ENCODE assay signal across 8 cellular contexts in genomic region chr9:89418112-89418872, GRCh38.
DNase-seq lines count a peak whose midpoint lies in the region; ATAC-seq and TF ChIP-seq lines count a peak whose summit lies in the region.

No MANE protein-coding gene starts in this region.

- H3K36me3 Mint-ChIP-seq in activated CD8-positive, alpha-beta memory T cell treated with anti-CD3 and anti-CD28 coated beads, Interleukin-2, amount 10 ng/mL, durations not matched to agents 7 days and 5 days: peaks cover 71% of the 10 kb centered on the region
- peaks cover 73% of the 10 kb centered on the region for H3K36me3 Mint-ChIP-seq in activated naive CD8-positive, alpha-beta T cell treated with anti-CD3 and anti-CD28 coated beads, Interleukin-2, amount 50 U/mL, for 24 hours (ENCODE audit: low read depth)

- ATAC-seq in activated CD8-positive, alpha-beta memory T cell treated with anti-CD3 and anti-CD28 coated beads, Interleukin-2, amount 10 ng/mL, durations not matched to agents 7 days and 5 days: peak; percentile 1
- peak; percentile 17 for ATAC-seq in HG03354 (IDR thresholded peaks at IDR 0.05; ENCODE audit: poor library complexity, severe bottlenecking, unreplicated experiment)
- ATAC-seq in activated naive CD8-positive, alpha-beta T cell treated with anti-CD3 and anti-CD28 coated beads, Interleukin-2, amount 50 U/mL, for 24 hours: no peak
- ATAC-seq in stimulated activated naive CD8-positive, alpha-beta T cell treated with anti-CD3 and anti-CD28 coated beads, Interleukin-15, amount 100 ng/mL, for 72 hours: no peak

- H3K27ac Mint-ChIP-seq in activated CD8-positive, alpha-beta memory T cell treated with anti-CD3 and anti-CD28 coated beads, Interleukin-2, amount 10 ng/mL, durations not matched to agents 7 days and 5 days: peak overlapping the region; percentile 97
- peak overlapping the region; percentile 100 for H3K27ac Mint-ChIP-seq in activated naive CD8-positive, alpha-beta T cell treated with anti-CD3 and anti-CD28 coated beads, Interleukin-2, amount 50 U/mL, for 24 hours
- H3K27ac Mint-ChIP-seq in stimulated activated naive CD8-positive, alpha-beta T cell treated with anti-CD3 and anti-CD28 coated beads, Interleukin-15, amount 100 ng/mL, for 72 hours: peak overlapping the region; percentile 93 to 99

- no peaks in the 10 kb centered on the region for H3K36me3 ChIP-seq in PC-9 (ENCODE audit: low read depth)

- H3K4me3 ChIP-seq in PC-9: no peak overlapping the region

- H3K9me3 Mint-ChIP-seq in activated CD8-positive, alpha-beta memory T cell treated with anti-CD3 and anti-CD28 coated beads, Interleukin-2, amount 10 ng/mL, durations not matched to agents 7 days and 5 days (ENCODE audit: low read depth): no peaks in the 10 kb centered on the region
- H3K9me3 Mint-ChIP-seq in activated naive CD8-positive, alpha-beta T cell treated with anti-CD3 and anti-CD28 coated beads, Interleukin-2, amount 50 U/mL, for 24 hours: peaks cover 10% of the 10 kb centered on the region
- H3K9me3 Mint-ChIP-seq in stimulated activated naive CD8-positive, alpha-beta T cell treated with anti-CD3 and anti-CD28 coated beads, Interleukin-15, amount 100 ng/mL, for 72 hours: peaks cover 19 to 20% of the 10 kb centered on the region in 2 donors

- H3K27me3 ChIP-seq in PC-9 (ENCODE audit: insufficient read depth, low read depth): no peaks in the 10 kb centered on the region

- H3F3A ChIP-seq in PC-9 (ENCODE audit: insufficient read depth, low read depth): peaks cover 3% of the 10 kb centered on the region; the same call in 1 of the 2 replicates

- peaks cover 98% of the 10 kb centered on the region for H3K4me1 Mint-ChIP-seq in activated CD8-positive, alpha-beta memory T cell treated with anti-CD3 and anti-CD28 coated beads, Interleukin-2, amount 10 ng/mL, durations not matched to agents 7 days and 5 days
- peaks cover 95% of the 10 kb centered on the region for H3K4me1 Mint-ChIP-seq in activated naive CD8-positive, alpha-beta T cell treated with anti-CD3 and anti-CD28 coated beads, Interleukin-2, amount 50 U/mL, for 24 hours
- H3K4me1 Mint-ChIP-seq in stimulated activated naive CD8-positive, alpha-beta T cell treated with anti-CD3 and anti-CD28 coated beads, Interleukin-15, amount 100 ng/mL, for 72 hours: peaks cover 100% of the 10 kb centered on the region

- H3K4me3 Mint-ChIP-seq in activated CD8-positive, alpha-beta memory T cell treated with anti-CD3 and anti-CD28 coated beads, Interleukin-2, amount 10 ng/mL, durations not matched to agents 7 days and 5 days: peak overlapping the region; percentile 91
- peak overlapping the region; percentile 81 for H3K4me3 Mint-ChIP-seq in activated naive CD8-positive, alpha-beta T cell treated with anti-CD3 and anti-CD28 coated beads, Interleukin-2, amount 50 U/mL, for 24 hours
- H3K4me3 Mint-ChIP-seq in stimulated activated naive CD8-positive, alpha-beta T cell treated with anti-CD3 and anti-CD28 coated beads, Interleukin-15, amount 100 ng/mL, for 72 hours: peak overlapping the region; percentile 80 to 83

- no peaks in the 10 kb centered on the region for H3K9me3 ChIP-seq in PC-9 (ENCODE audit: insufficient read depth, low read depth)

- no peak for DNase-seq in activated CD8-positive, alpha-beta memory T cell treated with anti-CD3 and anti-CD28 coated beads, Interleukin-2, amount 10 ng/mL, durations not matched to agents 7 days and 5 days
- no peak for DNase-seq in activated CD8-positive, alpha-beta memory T cell treated with anti-CD3 and anti-CD28 coated beads, Interleukin-2, amount 50 U/mL, for 48 hours
- no peak for DNase-seq in activated naive CD8-positive, alpha-beta T cell treated with anti-CD3 and anti-CD28 coated beads, Interleukin-2, amount 50 U/mL, for 24 hours
- no peak for DNase-seq in stimulated activated naive CD8-positive, alpha-beta T cell treated with anti-CD3 and anti-CD28 coated beads, Interleukin-15, amount 100 ng/mL, for 72 hours
- DNase-seq in PC-9 (no peak), DMS153 (lab: John Stamatoyannopoulos, UW) (no peak), NCI-H226 (no peak)

- no peak overlapping the region for H3K27ac ChIP-seq in PC-9

- H3K4me1 ChIP-seq in PC-9 (replicated peaks; ENCODE audit: insufficient read depth): no peaks in the 10 kb centered on the region

- no peaks in the 10 kb centered on the region for H3K79me2 ChIP-seq in PC-9 (ENCODE audit: low read depth)

- CTCF ChIA-PET in activated CD8-positive, alpha-beta memory T cell treated with anti-CD3 and anti-CD28 coated beads, Interleukin-2, amount 10 ng/mL, durations not matched to agents 7 days and 5 days (lab: Charles Lee): interaction anchor here (0.8 to 4.9 kb wide), 11 partner anchors 8 to 131 kb away, joined by 3 to 25 read pairs (median 6); no protein-coding TSS in a partner anchor
- CTCF ChIA-PET in PC-9 (lab: Charles Lee): interaction anchor here (0.6 kb wide), 1 partner anchor 400 kb away, joined by 7 read pairs; no protein-coding TSS in a partner anchor

- H4K20me1 ChIP-seq in PC-9 (ENCODE audit: insufficient read depth): no peaks in the 10 kb centered on the region; the same call in 1 of the 2 replicates

- POLR2A ChIA-PET in PC-9 (lab: Charles Lee; ENCODE audit: unreplicated experiment): no interaction called here

- TF ChIP-seq CTCF in PC-9 (conservative IDR thresholded peaks at IDR 0.05): no peak

- no peaks in the 10 kb centered on the region for H3K9me2 ChIP-seq in PC-9 (ENCODE audit: insufficient read depth)

- no peaks in the 10 kb centered on the region for H3K27me3 Mint-ChIP-seq in activated CD8-positive, alpha-beta memory T cell treated with anti-CD3 and anti-CD28 coated beads, Interleukin-2, amount 10 ng/mL, durations not matched to agents 7 days and 5 days
- no peaks in the 10 kb centered on the region for H3K27me3 Mint-ChIP-seq in activated naive CD8-positive, alpha-beta T cell treated with anti-CD3 and anti-CD28 coated beads, Interleukin-2, amount 50 U/mL, for 24 hours
- no peaks in the 10 kb centered on the region for H3K27me3 Mint-ChIP-seq in stimulated activated naive CD8-positive, alpha-beta T cell treated with anti-CD3 and anti-CD28 coated beads, Interleukin-15, amount 100 ng/mL, for 72 hours

- no peak overlapping the region for H2AFZ ChIP-seq in PC-9

- no TSS peak for BruUV-seq in PC-9 (replicated peaks; lab: Mats Ljungman, UMichigan)

- intact Hi-C loops in PC-9 (cut with micrococcal nuclease; ENCODE audit: unreplicated experiment): no loop called here

- no peak overlapping the region for H3K4me2 ChIP-seq in PC-9

Comparison
In these comparisons a context has a peak if more than half of its experiments do, and no peak if none do; other contexts are left out.
1. ATAC-seq: peak in activated CD8-positive, alpha-beta memory T cell treated with anti-CD3 and anti-CD28 coated beads, Interleukin-2, amount 10 ng/mL, durations not matched to agents 7 days and 5 days (single experiment) and HG03354 (single experiment); none in activated naive CD8-positive, alpha-beta T cell treated with anti-CD3 and anti-CD28 coated beads, Interleukin-2, amount 50 U/mL, for 24 hours (single experiment) and stimulated activated naive CD8-positive, alpha-beta T cell treated with anti-CD3 and anti-CD28 coated beads, Interleukin-15, amount 100 ng/mL, for 72 hours (single experiment).
2. Peak in every context shown above with its lines, with median percentiles within 50 percentile points of each other: H3K27ac Mint-ChIP-seq and H3K4me3 Mint-ChIP-seq.